Comparison of ENCODE assay signal across 17 cellular contexts in the genomic region with DNA sequence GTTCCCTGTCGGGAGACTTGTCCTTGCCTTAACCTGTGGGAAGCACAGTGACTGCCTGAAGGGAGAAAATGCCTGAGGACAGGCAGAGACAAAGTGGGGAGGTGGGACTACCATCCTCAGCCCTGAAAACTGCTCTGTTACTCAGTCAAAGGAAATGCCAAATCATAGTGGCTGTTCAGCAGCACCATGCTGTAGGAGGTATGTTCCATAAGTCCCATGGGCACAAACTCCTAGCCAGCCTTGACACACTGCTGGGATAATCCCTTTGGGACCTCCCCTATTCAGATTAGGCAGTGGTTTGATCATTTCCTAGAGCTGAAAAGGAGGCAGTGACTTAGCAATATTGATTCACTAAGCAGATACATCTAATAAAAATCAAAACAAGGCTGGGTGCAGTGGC.
DNase-seq lines count a peak whose midpoint lies in the region; ATAC-seq and TF ChIP-seq lines count a peak whose summit lies in the region.
"Had no signal": no experiment of that assay in that cellular context is flagged by ENCODE, and none has a peak within 500 bp of the region (broad histone marks: within the 10 kb centered on the region; RNA-seq: fewer than 3 reads in every experiment).

No MANE protein-coding gene starts in this region.

- H3K27ac ChIP-seq in GM23338 (ENCODE audit: low read depth), result no peak overlapping the region; the same call in 1 of the 2 replicates
- peak overlapping the region; percentile 9; the same call in 1 of the 2 replicates for H3K27ac ChIP-seq in HUES64 (ENCODE audit: low read depth, low read length)
- no peak overlapping the region for H3K27ac ChIP-seq in endodermal cell (ENCODE audit: low read depth, low read length)
- H3K27ac ChIP-seq: A549 had no signal

- H3K9me2 ChIP-seq in GM23338 (ENCODE audit: insufficient read depth), result no peaks in the 10 kb centered on the region

- H3K9me3 Mint-ChIP-seq in GM23338, result peaks cover 23% of the 10 kb centered on the region
- peaks cover 30% of the 10 kb centered on the region for H3K9me3 Mint-ChIP-seq in endodermal cell
- H3K9me3 Mint-ChIP-seq in natural killer cell treated with Interleukin-12 subunit alpha and Interleukin-12 subunit beta and Interleukin-15 and Interleukin-18, amount 100 ng/mL, for 72 hours, result peaks cover 8% of the 10 kb centered on the region

- H3K4me3 Mint-ChIP-seq in GM23338 (no peak overlapping the region), endodermal cell (no peak overlapping the region)
- H3K4me3 Mint-ChIP-seq in natural killer cell treated with Interleukin-12 subunit alpha and Interleukin-12 subunit beta and Interleukin-15 and Interleukin-18, amount 100 ng/mL, for 72 hours, result no peak overlapping the region
- H3K4me3 Mint-ChIP-seq: CD14-positive monocyte; CD8-positive, alpha-beta T cell had no signal

- no peaks in the 10 kb centered on the region for H3F3A ChIP-seq in GM23338 (replicated peaks; ENCODE audit: low read depth)

- H3K4me1 Mint-ChIP-seq in GM23338, result peaks cover 7% of the 10 kb centered on the region; the same call in 2 of the 3 replicates
- H3K4me1 Mint-ChIP-seq in endodermal cell, result peaks cover 6% of the 10 kb centered on the region
- peaks cover 14 to 25% of the 10 kb centered on the region in 2 donors for H3K4me1 Mint-ChIP-seq in natural killer cell treated with Interleukin-12 subunit alpha and Interleukin-12 subunit beta and Interleukin-15 and Interleukin-18, amount 100 ng/mL, for 72 hours (ENCODE audit: low read depth in 2 of 2)
- H3K4me1 Mint-ChIP-seq: CD14-positive monocyte had no signal

- no peak overlapping the region for H3K4me2 ChIP-seq in GM23338
- H3K4me2 ChIP-seq: A549 had no signal

- H3K36me3 Mint-ChIP-seq in GM23338 (ENCODE audit: low read depth), result peaks cover 35% of the 10 kb centered on the region
- peaks cover 39% of the 10 kb centered on the region for H3K36me3 Mint-ChIP-seq in endodermal cell (ENCODE audit: low read depth)
- H3K36me3 Mint-ChIP-seq in natural killer cell treated with Interleukin-12 subunit alpha and Interleukin-12 subunit beta and Interleukin-15 and Interleukin-18, amount 100 ng/mL, for 72 hours, result peaks cover 43% of the 10 kb centered on the region

- H2AFZ ChIP-seq in GM23338, result no peak overlapping the region

- WGBS in HUES64, result 96% methylated on average over 1 of the region's 1 CpG
- WGBS in endodermal cell (ENCODE audit: insufficient coverage in 1 of 2, insufficient read length in 1 of 2), 2 experiments, result 87 to 100% methylated on average over 1 of the region's 1 CpG

- no peaks in the 10 kb centered on the region for H3K36me3 ChIP-seq in GM23338 (ENCODE audit: insufficient read depth)
- H3K36me3 ChIP-seq in HUES64 (ENCODE audit: insufficient read depth, low read length), result no peaks in the 10 kb centered on the region
- H3K36me3 ChIP-seq in endodermal cell (ENCODE audit: control insufficient read depth, insufficient read depth, low read length), result peaks cover 3% of the 10 kb centered on the region

- H3K27ac Mint-ChIP-seq in GM23338 (peak overlapping the region; percentile 82), endodermal cell (peak overlapping the region; percentile 68)
- no peak overlapping the region for H3K27ac Mint-ChIP-seq in natural killer cell treated with Interleukin-12 subunit alpha and Interleukin-12 subunit beta and Interleukin-15 and Interleukin-18, amount 100 ng/mL, for 72 hours
- H3K27ac Mint-ChIP-seq: CD14-positive monocyte; CD8-positive, alpha-beta T cell had no signal

- H3K4me3 ChIP-seq in GM23338, result no peak overlapping the region
- no peak overlapping the region for H3K4me3 ChIP-seq in HUES64 (ENCODE audit: low read length)
- no peak overlapping the region for H3K4me3 ChIP-seq in endodermal cell (ENCODE audit: low read length)
- H3K4me3 ChIP-seq: A549 had no signal

- no peak overlapping the region for H3K9ac ChIP-seq in HUES64 (ENCODE audit: low read depth, low read length)
- no peak overlapping the region for H3K9ac ChIP-seq in endodermal cell (ENCODE audit: extremely low read depth, low read length, poor library complexity, severe bottlenecking)

- peak; percentile 53 for ATAC-seq in GM23338
- no peak for ATAC-seq in natural killer cell treated with Interleukin-12 subunit alpha and Interleukin-12 subunit beta and Interleukin-15 and Interleukin-18, amount 100 ng/mL, for 72 hours
- no peak for ATAC-seq in HG03521 (IDR thresholded peaks at IDR 0.05; ENCODE audit: unreplicated experiment)
- ATAC-seq in GM19035 (IDR thresholded peaks at IDR 0.05; ENCODE audit: unreplicated experiment), result no peak
- ATAC-seq: A549; CD8-positive, alpha-beta T cell; HepG2 had no signal

- H3K27me3 ChIP-seq in GM23338 (ENCODE audit: insufficient read depth) (no peaks in the 10 kb centered on the region), HUES64 (ENCODE audit: insufficient read depth, low read length) (no peaks in the 10 kb centered on the region), endodermal cell (ENCODE audit: control insufficient read depth, insufficient read depth, low read length, poor library complexity, severe bottlenecking) (no peaks in the 10 kb centered on the region)

- H3K9me3 ChIP-seq in HUES64 (ENCODE audit: insufficient read depth, low read depth, low read length) (peaks cover 4% of the 10 kb centered on the region; the same call in 1 of the 2 replicates), endodermal cell (ENCODE audit: control insufficient read depth, low read length) (peaks cover 36% of the 10 kb centered on the region)

- TF ChIP-seq CTCF in GM23338 (conservative IDR thresholded peaks at IDR 0.05; ENCODE audit: low read depth in 2 of 2) (no peak), endodermal cell (conservative IDR thresholded peaks at IDR 0.05) (no peak)

- DNase-seq in GM23338 (ENCODE audit: low spot score) (no peak), endodermal cell (no peak), LoVo (ENCODE audit: low spot score) (no peak)
- DNase-seq in natural killer cell treated with Interleukin-12 subunit alpha and Interleukin-12 subunit beta and Interleukin-15 and Interleukin-18, amount 100 ng/mL, for 72 hours (ENCODE audit: low spot score), result no peak
- DNase-seq: CD8-positive, alpha-beta T cell; COR-L47; DMS153; DMS79 treated with DMSO at 0.1 percent for 48 hours; EL; GDM1; H7 had no signal

- H3K4me1 ChIP-seq in GM23338 (ENCODE audit: insufficient read depth) (peaks cover 10% of the 10 kb centered on the region; the same call in 1 of the 2 replicates), HUES64 (ENCODE audit: insufficient read depth, low read length) (0 out of 2 replicates have a peak, but pooled peaks cover 4% of the 10 kb centered on the region), endodermal cell (ENCODE audit: control insufficient read depth, insufficient read depth, low read length) (no peaks in the 10 kb centered on the region)
- H3K4me1 ChIP-seq: A549 had no signal

- no peaks in the 10 kb centered on the region for H3K27me3 Mint-ChIP-seq in GM23338 (ENCODE audit: insufficient read depth, low read depth, poor library complexity)
- no peaks in the 10 kb centered on the region for H3K27me3 Mint-ChIP-seq in endodermal cell (ENCODE audit: insufficient read depth)
- no peaks in the 10 kb centered on the region for H3K27me3 Mint-ChIP-seq in natural killer cell treated with Interleukin-12 subunit alpha and Interleukin-12 subunit beta and Interleukin-15 and Interleukin-18, amount 100 ng/mL, for 72 hours

- peaks cover 39% of the 10 kb centered on the region for H3K79me2 ChIP-seq in GM23338 (replicated peaks; ENCODE audit: insufficient read depth)

- H4K20me1 ChIP-seq in GM23338 (replicated peaks; ENCODE audit: insufficient read depth), result no peaks in the 10 kb centered on the region

TF ChIP-seq in GM23338, 12 proteins besides CTCF, POLR2A, EP300 and RAD21 (continues in another document):
- TF ChIP-seq, protein P1, sequence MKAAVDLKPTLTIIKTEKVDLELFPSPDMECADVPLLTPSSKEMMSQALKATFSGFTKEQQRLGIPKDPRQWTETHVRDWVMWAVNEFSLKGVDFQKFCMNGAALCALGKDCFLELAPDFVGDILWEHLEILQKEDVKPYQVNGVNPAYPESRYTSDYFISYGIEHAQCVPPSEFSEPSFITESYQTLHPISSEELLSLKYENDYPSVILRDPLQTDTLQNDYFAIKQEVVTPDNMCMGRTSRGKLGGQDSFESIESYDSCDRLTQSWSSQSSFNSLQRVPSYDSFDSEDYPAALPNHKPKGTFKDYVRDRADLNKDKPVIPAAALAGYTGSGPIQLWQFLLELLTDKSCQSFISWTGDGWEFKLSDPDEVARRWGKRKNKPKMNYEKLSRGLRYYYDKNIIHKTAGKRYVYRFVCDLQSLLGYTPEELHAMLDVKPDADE (IDR thresholded peaks at IDR 0.05), result no peak
- TF ChIP-seq EZH2 (IDR thresholded peaks at IDR 0.05; ENCODE audit: low read depth, unreplicated experiment) (no peak), ZNF331 (CRISPR knock-in tag; IDR thresholded peaks at IDR 0.05; ENCODE audit: low read depth) (no peak), STAT1 (IDR thresholded peaks at IDR 0.05; ENCODE audit: unreplicated experiment) (no peak), CREB1 (CRISPR knock-in tag; IDR thresholded peaks at IDR 0.05; ENCODE audit: low read depth) (no peak), POLR2AphosphoS5 (IDR thresholded peaks at IDR 0.05; ENCODE audit: low read depth) (no peak), JUNB (IDR thresholded peaks at IDR 0.05; ENCODE audit: unreplicated experiment) (no peak)
- TF ChIP-seq, protein P2, sequence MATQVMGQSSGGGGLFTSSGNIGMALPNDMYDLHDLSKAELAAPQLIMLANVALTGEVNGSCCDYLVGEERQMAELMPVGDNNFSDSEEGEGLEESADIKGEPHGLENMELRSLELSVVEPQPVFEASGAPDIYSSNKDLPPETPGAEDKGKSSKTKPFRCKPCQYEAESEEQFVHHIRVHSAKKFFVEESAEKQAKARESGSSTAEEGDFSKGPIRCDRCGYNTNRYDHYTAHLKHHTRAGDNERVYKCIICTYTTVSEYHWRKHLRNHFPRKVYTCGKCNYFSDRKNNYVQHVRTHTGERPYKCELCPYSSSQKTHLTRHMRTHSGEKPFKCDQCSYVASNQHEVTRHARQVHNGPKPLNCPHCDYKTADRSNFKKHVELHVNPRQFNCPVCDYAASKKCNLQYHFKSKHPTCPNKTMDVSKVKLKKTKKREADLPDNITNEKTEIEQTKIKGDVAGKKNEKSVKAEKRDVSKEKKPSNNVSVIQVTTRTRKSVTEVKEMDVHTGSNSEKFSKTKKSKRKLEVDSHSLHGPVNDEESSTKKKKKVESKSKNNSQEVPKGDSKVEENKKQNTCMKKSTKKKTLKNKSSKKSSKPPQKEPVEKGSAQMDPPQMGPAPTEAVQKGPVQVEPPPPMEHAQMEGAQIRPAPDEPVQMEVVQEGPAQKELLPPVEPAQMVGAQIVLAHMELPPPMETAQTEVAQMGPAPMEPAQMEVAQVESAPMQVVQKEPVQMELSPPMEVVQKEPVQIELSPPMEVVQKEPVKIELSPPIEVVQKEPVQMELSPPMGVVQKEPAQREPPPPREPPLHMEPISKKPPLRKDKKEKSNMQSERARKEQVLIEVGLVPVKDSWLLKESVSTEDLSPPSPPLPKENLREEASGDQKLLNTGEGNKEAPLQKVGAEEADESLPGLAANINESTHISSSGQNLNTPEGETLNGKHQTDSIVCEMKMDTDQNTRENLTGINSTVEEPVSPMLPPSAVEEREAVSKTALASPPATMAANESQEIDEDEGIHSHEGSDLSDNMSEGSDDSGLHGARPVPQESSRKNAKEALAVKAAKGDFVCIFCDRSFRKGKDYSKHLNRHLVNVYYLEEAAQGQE (IDR thresholded peaks at IDR 0.05; ENCODE audit: unreplicated experiment), result no peak

Comparison
In these comparisons a context has a peak if more than half of its experiments do, and no peak if none do; other contexts are left out.
1. H3K27ac Mint-ChIP-seq: peak in GM23338 (single experiment) and endodermal cell (single experiment); none in natural killer cell treated with Interleukin-12 subunit alpha and Interleukin-12 subunit beta and Interleukin-15 and Interleukin-18, amount 100 ng/mL, for 72 hours (0 of 2).